Comparison of ENCODE assay signal across 8 cellular contexts in the genomic region with DNA sequence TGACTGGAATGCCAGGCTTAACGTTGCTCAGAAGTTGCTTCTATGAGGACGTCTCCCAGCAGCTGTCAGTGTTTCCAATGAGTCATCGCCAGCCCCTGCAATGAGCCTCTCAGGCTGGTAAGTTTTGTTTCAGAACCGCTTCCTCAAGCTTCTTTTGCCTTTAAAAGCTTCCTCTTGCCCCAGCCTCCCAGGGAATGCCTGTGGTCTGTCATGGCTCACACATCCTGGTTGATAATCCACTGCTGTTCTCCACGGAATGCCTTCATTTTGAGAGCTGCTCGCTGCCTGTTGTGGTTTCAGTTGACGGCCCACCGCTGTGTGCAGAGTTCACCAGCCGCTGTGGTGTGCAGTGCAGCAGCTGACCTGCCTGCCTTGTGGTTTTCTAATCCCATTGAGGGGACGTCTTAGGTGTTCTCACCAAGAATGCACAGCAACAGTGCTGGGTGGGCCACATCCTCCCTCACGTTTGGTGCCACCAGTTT.
A peak's percentile ranks its signal among the peaks of the same experiment; 100 is the strongest.
DNase-seq lines count a peak whose midpoint lies in the region; ATAC-seq and TF ChIP-seq lines count a peak whose summit lies in the region.

No MANE protein-coding gene starts in this region.

- peak overlapping the region in 1 of 2 donors; percentile 5 for H3K4me3 ChIP-seq in right atrium auricular region
- peak overlapping the region in 5 of 8 donors; percentile 4 to 57 (median 16) for H3K4me3 ChIP-seq in spleen

- H3K27me3 ChIP-seq in right atrium auricular region (no peaks in the 10 kb centered on the region), spleen (replicated peaks in 1 of 7) (no peaks in the 10 kb centered on the region)

- H3K9me3 ChIP-seq in right atrium auricular region (no peaks in the 10 kb centered on the region), spleen (no peaks in the 10 kb centered on the region)

- intact Hi-C loops in spleen (cut with DNase I; ENCODE audit: low total_unique reads): no loop called here

- no peak overlapping the region for H3K27ac ChIP-seq in right atrium auricular region
- H3K27ac ChIP-seq in spleen: peak overlapping the region; percentile 51 to 79 (median 64)

- ATAC-seq in GM19035 (IDR thresholded peaks at IDR 0.05; ENCODE audit: unreplicated experiment) (peak; percentile 87), HG03135 (IDR thresholded peaks at IDR 0.05; ENCODE audit: unreplicated experiment) (peak; percentile 76)

- H3K36me3 ChIP-seq in right atrium auricular region (no peaks in the 10 kb centered on the region), spleen (peaks cover 0 to 7% (median 0%) of the 10 kb centered on the region in 6 donors)

- peak; percentile 94 for DNase-seq in AG08395 (ENCODE audit: low spot score)
- DNase-seq in SIG-M5 treated with dmso at 0.1 percent for 504 hours (lab: John Stamatoyannopoulos, UW; ENCODE audit: unreplicated experiment): peak; percentile 96
- DNase-seq in activated naive CD4-positive, alpha-beta T cell treated with anti-CD3 and anti-CD28 coated beads, Interleukin-2, amount 50 U/mL, for 16 hours: peak; percentile 76
- DNase-seq in right atrium auricular region (ENCODE audit: low spot score): peak; percentile 75
- DNase-seq in spleen: peak; percentile 87
- no peak for DNase-seq in ureter (ENCODE audit: low spot score)

- WGBS in spleen, 5 donors: 7 to 17% (median 13%) methylated on average over 11 of the region's 11 CpGs

- no peak for TF ChIP-seq CTCF in right atrium auricular region (IDR thresholded peaks at IDR 0.05)
- no peak for TF ChIP-seq CTCF in spleen (IDR thresholded peaks at IDR 0.05 in 8 of 11, conservative IDR thresholded peaks at IDR 0.05 in 3 of 11)

- no peak for TF ChIP-seq POLR2A in spleen (IDR thresholded peaks at IDR 0.05)

- H3K4me1 ChIP-seq in right atrium auricular region: peaks cover 0 to 3% of the 10 kb centered on the region in 2 donors
- peaks cover 15 to 71% (median 42%) of the 10 kb centered on the region in 6 donors for H3K4me1 ChIP-seq in spleen

Comparison
In these comparisons a context has a peak if more than half of its experiments do, and no peak if none do; other contexts are left out.
1. H3K27ac ChIP-seq: peak in spleen (8 of 8); none in right atrium auricular region (0 of 2).